14 cellular contexts compared by ENCODE assay signal in genomic region chr16:19926449-19927390, GRCh38. TPM values are rescaled to one million over a fixed set of nuclear protein-coding genes. Genes with fewer than 3 reads are reported as not detected.
DNase-seq lines count a peak whose midpoint lies in the region; ATAC-seq, FAIRE-seq and TF ChIP-seq lines count a peak whose summit lies in the region.
"Had no signal": no experiment of that assay in that cellular context is flagged by ENCODE, and none has a peak within 500 bp of the region (broad histone marks: within the 10 kb centered on the region; RNA-seq: fewer than 3 reads in every experiment).

No MANE protein-coding gene starts in this region.

- peaks cover 0 to 3% (median 0%) of the 10 kb centered on the region in 4 donors for H3K9me3 ChIP-seq in sigmoid colon
- H3K9me3 ChIP-seq: testis had no signal

- H3K36me3 Mint-ChIP-seq in osteocyte (ENCODE audit: unreplicated experiment), result no peaks in the 10 kb centered on the region

- peak; percentile 73 for DNase-seq in EL
- peak; percentile 57 for DNase-seq in RCC 7860 (ENCODE audit: low spot score)
- DNase-seq in epithelial cell of proximal tubule (ENCODE audit: low read depth), result peak; percentile 52
- peak; percentile 30 for DNase-seq in osteocyte (ENCODE audit: extremely low spot score, unreplicated experiment)
- no peak for DNase-seq in GM20000 (ENCODE audit: low spot score)
- no peak for DNase-seq in sigmoid colon
- DNase-seq in head of caudate nucleus, result no peak
- DNase-seq: amniotic stem cell, MM.1S, NCI-H446, Right ventricle myocardium superior, testis had no signal

- ATAC-seq in GM18907 (IDR thresholded peaks at IDR 0.05; ENCODE audit: unreplicated experiment), result no peak

- no peak for TF ChIP-seq POLR2A in sigmoid colon (IDR thresholded peaks at IDR 0.05)

- no peaks in the 10 kb centered on the region for H3K27me3 Mint-ChIP-seq in osteocyte (ENCODE audit: unreplicated experiment)

- no peak for TF ChIP-seq EP300 in sigmoid colon (IDR thresholded peaks at IDR 0.05)

- H3K36me3 ChIP-seq in sigmoid colon, result no peaks in the 10 kb centered on the region

- H3K4me1 Mint-ChIP-seq in osteocyte (ENCODE audit: unreplicated experiment), result peaks cover 10% of the 10 kb centered on the region

- no peak overlapping the region for H3K4me3 ChIP-seq in epithelial cell of proximal tubule (ENCODE audit: low read depth, low read length)
- H3K4me3 ChIP-seq in sigmoid colon, result no peak overlapping the region
- H3K4me3 ChIP-seq: testis had no signal

- H3K27ac ChIP-seq in sigmoid colon, result no peak overlapping the region
- H3K27ac ChIP-seq: testis had no signal

- no peak for FAIRE-seq in RCC 7860 (lab: Jason Lieb, UNC)
- FAIRE-seq: GM12891 had no signal

- TF ChIP-seq CTCF in epithelial cell of proximal tubule (conservative IDR thresholded peaks at IDR 0.05; ENCODE audit: low read depth, low read length) (no peak), osteocyte (IDR thresholded peaks at IDR 0.05) (no peak), GM20000 (IDR thresholded peaks at IDR 0.05; ENCODE audit: extremely low read depth, missing control alignments) (no peak), sigmoid colon (IDR thresholded peaks at IDR 0.05) (no peak)

- H3K9me3 Mint-ChIP-seq in osteocyte (ENCODE audit: unreplicated experiment), result no peaks in the 10 kb centered on the region

- H3K27me3 ChIP-seq in sigmoid colon, result no peaks in the 10 kb centered on the region
- H3K27me3 ChIP-seq: testis had no signal

- intact Hi-C loops in sigmoid colon (cut with DNase I), result no loop called here
- intact Hi-C loops in head of caudate nucleus (cut with DNase I), result no loop called here

- H3K4me3 Mint-ChIP-seq in osteocyte (ENCODE audit: unreplicated experiment), result no peak overlapping the region

- H3K27ac Mint-ChIP-seq in osteocyte (ENCODE audit: unreplicated experiment), result peak overlapping the region; percentile 9

- WGBS in sigmoid colon, 2 donors, result 83 to 87% methylated on average over 8 of the region's 8 CpGs

- H3K4me1 ChIP-seq in sigmoid colon, result no peaks in the 10 kb centered on the region
- H3K4me1 ChIP-seq: testis had no signal

RNA-seq across cellular contexts. Expression of gene GPRC5B, which starts 42.1 kb away (rescaled TPM):
- total RNA-seq in epithelial cell of proximal tubule (9.9 and 11.4 TPM in 2 replicates), osteocyte (0.46 and 0.76 TPM in 2 replicates), sigmoid colon (10 to 100 TPM in 3 of 4 donors, 1 to 10 TPM in 1; 6.7 to 20.6 (median 13.6) TPM)
- 1 to 10 TPM; 1.6 to 8.4 (median 8.1) TPM for polyA plus RNA-seq in sigmoid colon

Comparison
In these comparisons a context has a peak if more than half of its experiments do, and no peak if none do; other contexts are left out.
1. DNase-seq: peak in EL (single experiment), RCC 7860 (single experiment), epithelial cell of proximal tubule (single experiment) and osteocyte (single experiment); none in GM20000 (single experiment), sigmoid colon (single experiment) and head of caudate nucleus (0 of 42).